10 cellular contexts compared by ENCODE assay signal in genomic region chr6:135014353-135014832, GRCh38. TPM values are rescaled to one million over a fixed set of nuclear protein-coding genes. Genes with fewer than 3 reads are reported as not detected.
DNase-seq lines count a peak whose midpoint lies in the region; ATAC-seq and TF ChIP-seq lines count a peak whose summit lies in the region.
"Had no signal": no experiment of that assay in that cellular context is flagged by ENCODE, and none has a peak within 500 bp of the region (broad histone marks: within the 10 kb centered on the region; RNA-seq: fewer than 3 reads in every experiment).

No MANE protein-coding gene starts in this region.

- peaks cover 59% of the 10 kb centered on the region for H3K4me1 ChIP-seq in CD4-positive, CD25-positive, alpha-beta regulatory T cell (ENCODE audit: control insufficient read depth, insufficient read depth, low read length, poor library complexity, severe bottlenecking)
- H3K4me1 ChIP-seq in SJCRH30, result no peaks in the 10 kb centered on the region
- no peaks in the 10 kb centered on the region for H3K4me1 ChIP-seq in PC-3 (ENCODE audit: insufficient read depth, low read length)

- CTCF ChIA-PET in activated B cell treated with CpG ODN at 0.5 μM for 24 hours (lab: Charles Lee), result no interaction called here
- CTCF ChIA-PET in PC-3 (lab: Charles Lee), result no interaction called here

- TF ChIP-seq CTCF in activated B cell treated with CpG ODN at 0.5 μM for 24 hours (IDR thresholded peaks at IDR 0.05) (no peak), PC-3 (conservative IDR thresholded peaks at IDR 0.05; ENCODE audit: low read depth, low read length) (no peak)

- BruUV-seq in PC-3 (replicated peaks; lab: Mats Ljungman, UMichigan), result no TSS peak

- H3F3A ChIP-seq in PC-3 (ENCODE audit: low read length, unreplicated experiment), result no peaks in the 10 kb centered on the region

- peak overlapping the region; percentile 81 to 97 (median 89) for H3K27ac Mint-ChIP-seq in CD4-positive, CD25-positive, alpha-beta regulatory T cell
- peak overlapping the region; percentile 36 for H3K27ac Mint-ChIP-seq in activated B cell treated with CpG ODN at 0.5 μM for 24 hours

- H4K20me1 ChIP-seq in PC-3 (ENCODE audit: low read length), result no peaks in the 10 kb centered on the region

- H3K4me3 Mint-ChIP-seq in CD4-positive, CD25-positive, alpha-beta regulatory T cell, result peak overlapping the region; percentile 33 to 64 (median 46)
- H3K4me3 Mint-ChIP-seq in activated B cell treated with CpG ODN at 0.5 μM for 24 hours, result no peak overlapping the region
- H3K4me3 Mint-ChIP-seq: neural crest cell had no signal

- H3K9me3 Mint-ChIP-seq in CD4-positive, CD25-positive, alpha-beta regulatory T cell, result no peaks in the 10 kb centered on the region
- H3K9me3 Mint-ChIP-seq in activated B cell treated with CpG ODN at 0.5 μM for 24 hours, result no peaks in the 10 kb centered on the region
- H3K9me3 Mint-ChIP-seq: neural crest cell had no signal

- intact Hi-C loops in activated B cell treated with CpG ODN at 0.5 μM for 24 hours (cut with micrococcal nuclease) (no loop called here), PC-3 (cut with micrococcal nuclease) (no loop called here)

- H3K36me3 Mint-ChIP-seq in CD4-positive, CD25-positive, alpha-beta regulatory T cell, result peaks cover 7% of the 10 kb centered on the region
- H3K36me3 Mint-ChIP-seq in activated B cell treated with CpG ODN at 0.5 μM for 24 hours (ENCODE audit: low read depth), result peaks cover 16% of the 10 kb centered on the region

- peaks cover 30 to 73% (median 54%) of the 10 kb centered on the region in 4 donors for H3K4me1 Mint-ChIP-seq in CD4-positive, CD25-positive, alpha-beta regulatory T cell
- H3K4me1 Mint-ChIP-seq in activated B cell treated with CpG ODN at 0.5 μM for 24 hours, result peaks cover 19% of the 10 kb centered on the region
- H3K4me1 Mint-ChIP-seq: neural crest cell had no signal

- H3K79me2 ChIP-seq in PC-3 (ENCODE audit: low read length), result no peaks in the 10 kb centered on the region

- H3K9ac ChIP-seq in PC-3 (ENCODE audit: low read length), result no peak overlapping the region

- ATAC-seq in CD4-positive, CD25-positive, alpha-beta regulatory T cell (ENCODE audit: low read depth in 2 of 2), result peak; percentile 92 to 94
- ATAC-seq in GM19043 (IDR thresholded peaks at IDR 0.05; ENCODE audit: low read depth, unreplicated experiment) (peak; percentile 89), HG02981 (IDR thresholded peaks at IDR 0.05; ENCODE audit: unreplicated experiment) (peak; percentile 92), activated B cell treated with CpG ODN at 0.5 μM for 24 hours (ENCODE audit: low read depth) (peak; percentile 28), PC-3 (no peak)

- H3K4me2 ChIP-seq in PC-3 (ENCODE audit: low read length), result no peak overlapping the region

- no peaks in the 10 kb centered on the region for H3K27me3 Mint-ChIP-seq in CD4-positive, CD25-positive, alpha-beta regulatory T cell
- no peaks in the 10 kb centered on the region for H3K27me3 Mint-ChIP-seq in activated B cell treated with CpG ODN at 0.5 μM for 24 hours

- H3K27me3 ChIP-seq in CD4-positive, CD25-positive, alpha-beta regulatory T cell (ENCODE audit: control insufficient read depth, insufficient read depth, low read length), result no peaks in the 10 kb centered on the region
- no peaks in the 10 kb centered on the region for H3K27me3 ChIP-seq in SJCRH30
- no peaks in the 10 kb centered on the region for H3K27me3 ChIP-seq in PC-3 (ENCODE audit: low read length)

- no peaks in the 10 kb centered on the region for H3K9me3 ChIP-seq in CD4-positive, CD25-positive, alpha-beta regulatory T cell (ENCODE audit: control insufficient read depth in 2 of 2, low read length in 2 of 2)
- H3K9me3 ChIP-seq in SJCRH30 (replicated peaks) (no peaks in the 10 kb centered on the region), PC-3 (ENCODE audit: low read length) (no peaks in the 10 kb centered on the region)

- POLR2A ChIA-PET in activated B cell treated with CpG ODN at 0.5 μM for 24 hours (lab: Charles Lee) (interaction anchor here (0.5 kb wide), 1 partner anchor 766 kb away, joined by 5 read pairs; no protein-coding TSS in a partner anchor), PC-3 (lab: Charles Lee; ENCODE audit: unreplicated experiment) (no interaction called here)

- no peaks in the 10 kb centered on the region for H3K9me2 ChIP-seq in PC-3 (replicated peaks; ENCODE audit: low read length)

- no peak overlapping the region for H2AFZ ChIP-seq in PC-3 (ENCODE audit: low read length)

- peaks cover 2% of the 10 kb centered on the region for H3K36me3 ChIP-seq in CD4-positive, CD25-positive, alpha-beta regulatory T cell (ENCODE audit: control insufficient read depth, insufficient read depth, low read length)
- H3K36me3 ChIP-seq in SJCRH30 (peaks cover 5% of the 10 kb centered on the region; the same call in 1 of the 2 replicates), PC-3 (ENCODE audit: low read depth, low read length) (no peaks in the 10 kb centered on the region)

- DNase-seq in CD4-positive, CD25-positive, alpha-beta regulatory T cell, result peak; percentile 6 to 89 (median 72)
- DNase-seq in activated B cell treated with CpG ODN at 0.5 μM for 24 hours, result no peak
- DNase-seq in EL, result no peak
- no peak for DNase-seq in SJCRH30
- DNase-seq in PC-3, result no peak
- DNase-seq in NCI-H2081 (lab: John Stamatoyannopoulos, UW), result no peak

- peak overlapping the region; percentile 83 for H3K27ac ChIP-seq in CD4-positive, CD25-positive, alpha-beta regulatory T cell (ENCODE audit: insufficient read depth, low read length, poor library complexity, severe bottlenecking)
- H3K27ac ChIP-seq in SJCRH30, result no peak overlapping the region
- H3K27ac ChIP-seq in PC-3 (ENCODE audit: low read length), result no peak overlapping the region
- H3K27ac ChIP-seq: C4-2B had no signal

- peak overlapping the region; percentile 83 for H3K4me3 ChIP-seq in CD4-positive, CD25-positive, alpha-beta regulatory T cell (ENCODE audit: low read depth, low read length)
- no peak overlapping the region for H3K4me3 ChIP-seq in SJCRH30
- H3K4me3 ChIP-seq in PC-3 (ENCODE audit: low read length), result no peak overlapping the region

RNA-seq across cellular contexts. Expression of gene HBS1L, which starts 40.2 kb away (rescaled TPM):
- 109 TPM for total RNA-seq in CD4-positive, CD25-positive, alpha-beta regulatory T cell
- 10 to 100 TPM; 49.4 to 66.8 (median 61.8) TPM for polyA plus RNA-seq in CD4-positive, CD25-positive, alpha-beta regulatory T cell
- total RNA-seq in activated B cell treated with CpG ODN at 0.5 μM for 24 hours (60.2 and 67.5 TPM in 2 replicates), PC-3 (2014; rRNA removed) (44.9 and 53.2 TPM in 2 replicates)
- 130 and 139 TPM in 2 replicates for total RNA-seq in SJCRH30 (2014; rRNA removed; shearing (Covaris generic))

Comparison
In these comparisons a context has a peak if more than half of its experiments do, and no peak if none do; other contexts are left out.
1. DNase-seq: peak in CD4-positive, CD25-positive, alpha-beta regulatory T cell (3 of 3); none in activated B cell treated with CpG ODN at 0.5 μM for 24 hours (single experiment), EL (single experiment), SJCRH30 (0 of 2), PC-3 (single experiment) and NCI-H2081 (0 of 2).